In the genomic region with DNA sequence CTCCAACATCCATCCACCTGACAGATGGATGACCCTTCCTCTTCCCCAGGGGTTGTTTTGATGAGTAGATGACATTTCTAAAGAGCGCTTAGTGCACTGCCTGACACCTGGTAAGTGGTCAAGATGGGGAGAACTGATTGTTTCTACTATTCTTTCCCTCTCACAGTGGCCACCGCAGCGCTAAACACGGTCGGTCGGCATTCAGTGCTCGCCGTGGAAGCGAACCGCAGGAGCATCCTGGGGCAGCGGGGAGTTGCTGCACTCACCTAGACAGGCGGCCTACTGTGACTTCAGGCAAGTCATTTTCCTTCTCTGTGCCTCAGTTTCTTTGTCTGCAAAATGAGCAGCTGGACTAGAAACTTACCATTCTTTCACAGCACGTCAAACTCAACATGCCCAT, we compare ENCODE assay signal across 10 cellular contexts. TPM values are rescaled to one million over a fixed set of nuclear protein-coding genes. Genes with fewer than 3 reads are reported as not detected.
"Had no signal": no experiment of that assay in that cellular context is flagged by ENCODE, and none has a peak within 500 bp of the region (broad histone marks: within the 10 kb centered on the region; RNA-seq: fewer than 3 reads in every experiment).

No MANE protein-coding gene starts in this region.

- H2AFZ ChIP-seq: GM23248 had no signal

- H3K27ac ChIP-seq: GM23248, HL-60 had no signal

- DNase-seq: GM23248, GOT3, H7, HFFc6 had no signal

- H3K9me3 ChIP-seq: HAP-1 had no signal

- H3K9ac ChIP-seq: GM23248 had no signal

- ATAC-seq: HCT116, HepG2 had no signal

- FAIRE-seq: HepG2 had no signal

- H3K4me3 ChIP-seq: GM23248, HAP-1 had no signal

- H3K36me3 ChIP-seq: HAP-1 had no signal

RNA-seq across cellular contexts. Expression of gene BEST1, which starts 5.0 kb away (rescaled TPM):
- total RNA-seq: HT1080 had no signal

RNA-seq across cellular contexts. Expression of gene RAB3IL1, which starts 27.8 kb away (rescaled TPM):
- polyA plus RNA-seq: IgD-negative memory B cell had no signal
